ENCODE assay signal across 8 cellular contexts in the genomic region with DNA sequence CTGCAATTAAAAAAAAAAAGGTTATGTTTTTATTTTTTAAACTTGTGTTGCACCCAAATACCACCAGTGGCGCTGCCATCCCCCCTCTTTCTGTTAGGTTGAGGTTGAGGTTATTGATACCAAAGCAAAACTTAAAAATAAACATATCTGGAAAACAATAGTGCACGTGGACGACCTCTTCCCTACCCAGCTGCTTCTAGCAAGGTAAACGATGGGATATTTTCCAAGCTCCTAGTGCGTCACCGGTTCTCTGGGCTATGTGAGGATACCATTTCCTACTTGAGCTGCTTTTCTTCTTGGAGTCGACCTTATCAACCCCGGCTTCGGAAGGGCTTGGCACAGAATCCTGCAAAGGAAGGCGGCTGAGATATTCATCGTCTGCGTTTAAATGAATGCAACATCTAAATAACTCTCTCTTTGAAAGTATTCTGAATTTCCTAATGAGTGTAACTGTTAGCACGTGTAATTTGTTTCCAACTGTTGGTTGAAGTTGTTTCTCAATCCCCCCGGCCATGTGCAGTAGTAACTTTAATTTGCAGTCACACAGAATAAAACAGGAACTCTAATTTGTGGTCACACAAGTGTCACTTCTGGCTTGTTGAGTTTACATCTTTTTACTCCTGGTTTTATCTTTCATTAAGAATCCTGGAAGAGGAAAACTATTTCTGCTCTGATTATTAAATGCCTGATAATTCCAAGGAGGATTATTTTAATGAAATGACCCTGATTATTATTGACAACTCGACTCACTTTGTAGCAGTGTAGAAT. TPM values are rescaled to one million over a fixed set of nuclear protein-coding genes. Genes with fewer than 3 reads are reported as not detected.
A peak's percentile ranks its signal among the peaks of the same experiment; 100 is the strongest.
DNase-seq lines count a peak whose midpoint lies in the region; ATAC-seq and TF ChIP-seq lines count a peak whose summit lies in the region.

No MANE protein-coding gene starts in this region.

- H3K9me3 ChIP-seq in CD4-positive, alpha-beta T cell (ENCODE audit: control insufficient read depth, low read length) = no peaks in the 10 kb centered on the region
- H3K9me3 ChIP-seq in cardiac muscle cell (ENCODE audit: low read depth) = no peaks in the 10 kb centered on the region

- H3K4me1 Mint-ChIP-seq in CD4-positive, alpha-beta T cell (ENCODE audit: low read depth) = peaks cover 58% of the 10 kb centered on the region
- H3K4me1 Mint-ChIP-seq in activated T-helper 17 cell treated with anti-CD3 and anti-CD28 coated beads, Interleukin-2, amount 50 U/mL, for 72 hours = peaks cover 31% of the 10 kb centered on the region

- DNase-seq in CD4-positive, alpha-beta T cell = peak in 2 of 10 experiments; percentile 1 to 2
- DNase-seq in H7 (peak; percentile 55), NCI-H510A (lab: John Stamatoyannopoulos, UW) (peak; percentile 8), cardiac muscle cell (ENCODE audit: low read depth in 1 of 2, low spot score in 1 of 2) (peak; percentile 70 to 85), omental fat pad (ENCODE audit: low spot score) (peak; percentile 33), GM19240 (ENCODE audit: insufficient read length, low spot score) (no peak)

- peaks cover 7% of the 10 kb centered on the region for H3K4me1 ChIP-seq in cardiac muscle cell (ENCODE audit: low read depth)

- no peaks in the 10 kb centered on the region for H3K27me3 ChIP-seq in CD4-positive, alpha-beta T cell (ENCODE audit: control insufficient read depth, insufficient read depth, low read length)
- no peaks in the 10 kb centered on the region for H3K27me3 ChIP-seq in H7 (ENCODE audit: control insufficient read depth, insufficient read depth, low read length)
- H3K27me3 ChIP-seq in cardiac muscle cell = no peaks in the 10 kb centered on the region

- H3K4me3 ChIP-seq in H7 (ENCODE audit: insufficient read depth, low read depth, low read length) (peak overlapping the region; percentile 95), cardiac muscle cell (peak overlapping the region; percentile 84)

- POLR2A ChIA-PET in CD4-positive, alpha-beta T cell (lab: Charles Lee) = interaction anchor here (0.8 to 4.1 kb wide), 9 partner anchors 8 to 869 kb away, joined by 3 to 253 read pairs (median 4); a partner anchor contains a TSS

- no peak for ATAC-seq in CD4-positive, alpha-beta T cell (ENCODE audit: poor library complexity)
- ATAC-seq in activated T-helper 17 cell treated with anti-CD3 and anti-CD28 coated beads, Interleukin-2, amount 50 U/mL, for 72 hours (replicated peaks) = no peak
- ATAC-seq in omental fat pad (ENCODE audit: low FRiP score) = peak; percentile 21
- ATAC-seq in GM18861 (IDR thresholded peaks at IDR 0.05; ENCODE audit: unreplicated experiment) = no peak

- no peak for TF ChIP-seq CTCF in CD4-positive, alpha-beta T cell (IDR thresholded peaks at IDR 0.05)
- TF ChIP-seq CTCF in cardiac muscle cell (IDR thresholded peaks at IDR 0.05; ENCODE audit: low read depth, low read length) = peak; percentile 31
- TF ChIP-seq CTCF in omental fat pad (IDR thresholded peaks at IDR 0.05) = no peak

- CTCF ChIA-PET in CD4-positive, alpha-beta T cell (lab: Charles Lee) = interaction anchor here (0.7 to 4.5 kb wide), 8 partner anchors 15 to 623 kb away, joined by 3 to 46 read pairs (median 4); a partner anchor contains a TSS

- no peaks in the 10 kb centered on the region for H3K36me3 ChIP-seq in H7 (replicated peaks; ENCODE audit: control insufficient read depth, insufficient read depth, low read length)
- H3K36me3 ChIP-seq in cardiac muscle cell = no peaks in the 10 kb centered on the region

- H3K4me3 Mint-ChIP-seq in CD4-positive, alpha-beta T cell = peak overlapping the region; percentile 91
- H3K4me3 Mint-ChIP-seq in activated T-helper 17 cell treated with anti-CD3 and anti-CD28 coated beads, Interleukin-2, amount 50 U/mL, for 72 hours = peak overlapping the region; percentile 90

- H3K27ac ChIP-seq in CD4-positive, alpha-beta T cell (ENCODE audit: low read depth, low read length) = no peak overlapping the region
- peak overlapping the region; percentile 61 for H3K27ac ChIP-seq in cardiac muscle cell

- H3K36me3 Mint-ChIP-seq in CD4-positive, alpha-beta T cell (ENCODE audit: low read depth) = peaks cover 35% of the 10 kb centered on the region
- no peaks in the 10 kb centered on the region for H3K36me3 Mint-ChIP-seq in activated T-helper 17 cell treated with anti-CD3 and anti-CD28 coated beads, Interleukin-2, amount 50 U/mL, for 72 hours (ENCODE audit: low read depth)

- H3K27ac Mint-ChIP-seq in CD4-positive, alpha-beta T cell = peak overlapping the region; percentile 83
- peak overlapping the region; percentile 90 for H3K27ac Mint-ChIP-seq in activated T-helper 17 cell treated with anti-CD3 and anti-CD28 coated beads, Interleukin-2, amount 50 U/mL, for 72 hours

- H3K27me3 Mint-ChIP-seq in CD4-positive, alpha-beta T cell = no peaks in the 10 kb centered on the region
- no peaks in the 10 kb centered on the region for H3K27me3 Mint-ChIP-seq in activated T-helper 17 cell treated with anti-CD3 and anti-CD28 coated beads, Interleukin-2, amount 50 U/mL, for 72 hours

- no peaks in the 10 kb centered on the region for H3K9me3 Mint-ChIP-seq in CD4-positive, alpha-beta T cell
- no peaks in the 10 kb centered on the region for H3K9me3 Mint-ChIP-seq in activated T-helper 17 cell treated with anti-CD3 and anti-CD28 coated beads, Interleukin-2, amount 50 U/mL, for 72 hours

- intact Hi-C loops in CD4-positive, alpha-beta T cell (cut with DNase I, micrococcal nuclease) = loop anchor here in 1 of 2 experiments (5.0 to 10.0 kb wide), 3 partner anchors 584 to 873 kb away; a partner anchor contains a TSS

RNA-seq across cellular contexts. Expression of a gene that starts 1.0 kb away (rescaled TPM):
- 10 to 100 TPM; 16.0 to 18.4 TPM for total RNA-seq in CD4-positive, alpha-beta T cell
- 39.1 and 59.7 TPM in 2 replicates for total RNA-seq in H7 (2014; rRNA removed; shearing (Covaris generic))
- total RNA-seq in activated T-helper 17 cell treated with anti-CD3 and anti-CD28 coated beads, Interleukin-2, amount 50 U/mL, for 72 hours = 10 to 100 TPM; 10.6 to 20.8 TPM
- total RNA-seq in cardiac muscle cell (25.5 and 32.4 TPM in 2 replicates), omental fat pad (10 to 100 TPM; 21.2 to 46.5 (median 22.1) TPM)
- 33.4 and 55.4 TPM in 2 replicates for polyA plus RNA-seq in cardiac muscle cell
